In genomic region chr2:46296840-46297545, GRCh38 we compare ENCODE assay signal across 1 cellular context.
TF ChIP-seq lines count a peak whose summit lies in the region.

TSS of gene EPAS1 (plus strand) at chr2:46297407. CDS start at chr2:46297912, 505 bp downstream.

TF ChIP-seq in HepG2, 621 proteins besides CTCF, POLR2A, EP300 and RAD21 (continued from another document and continues in another):
- TF ChIP-seq ZNF335 (CRISPR knock-in tag; IDR thresholded peaks at IDR 0.05) (no peak), ZIK1 (CRISPR knock-in tag; IDR thresholded peaks at IDR 0.05; ENCODE audit: borderline replicate concordance, low read depth) (peak; percentile 15), ARNT2 (CRISPR knock-in tag; IDR thresholded peaks at IDR 0.05; ENCODE audit: low read depth) (peak; percentile 95), ZSCAN21 (CRISPR knock-in tag; IDR thresholded peaks at IDR 0.05; ENCODE audit: borderline replicate concordance) (peak; percentile 85), TMF1 (CRISPR knock-in tag; IDR thresholded peaks at IDR 0.05; ENCODE audit: low read depth) (0 out of 2 replicates have a peak, but pooled peaks have one; percentile 76), IKZF4 (CRISPR knock-in tag; IDR thresholded peaks at IDR 0.05; ENCODE audit: borderline replicate concordance, low read depth, not compliant biosample characterization) (peak; percentile 83), ZNF816 (CRISPR knock-in tag; IDR thresholded peaks at IDR 0.05; ENCODE audit: borderline replicate concordance) (0 out of 2 replicates have a peak, but pooled peaks have one; percentile 10), MED8 (CRISPR knock-in tag; IDR thresholded peaks at IDR 0.05; ENCODE audit: insufficient replicate concordance) (peak; percentile 52), ZBTB10 (CRISPR knock-in tag; IDR thresholded peaks at IDR 0.05; ENCODE audit: borderline replicate concordance) (no peak), DBP (CRISPR knock-in tag; IDR thresholded peaks at IDR 0.05; ENCODE audit: not compliant biosample characterization) (peak; percentile 97), ATF1 (CRISPR knock-in tag; IDR thresholded peaks at IDR 0.05) (no peak), MEIS2 (CRISPR knock-in tag; IDR thresholded peaks at IDR 0.05) (peak; percentile 68; the same call in 1 of the 2 replicates), SP5 (CRISPR knock-in tag; IDR thresholded peaks at IDR 0.05; ENCODE audit: borderline replicate concordance, low read depth) (peak; percentile 92), SIX4 (CRISPR knock-in tag; IDR thresholded peaks at IDR 0.05) (no peak), ZGPAT (CRISPR knock-in tag; IDR thresholded peaks at IDR 0.05) (peak; percentile 69), GPBP1L1 (CRISPR knock-in tag; IDR thresholded peaks at IDR 0.05) (no peak), BHLHE40 (IDR thresholded peaks at IDR 0.05; ENCODE audit: low read length) (no peak), ZNF24 (IDR thresholded peaks at IDR 0.05) (0 out of 2 replicates have a peak, but pooled peaks have one; percentile 24), ZSCAN30 (CRISPR knock-in tag; IDR thresholded peaks at IDR 0.05) (no peak; the same call in none of the 2 replicates), ELF3 (CRISPR knock-in tag; IDR thresholded peaks at IDR 0.05) (peak; percentile 80), CREB1 (IDR thresholded peaks at IDR 0.05) (no peak), CREB1 (CRISPR knock-in tag; IDR thresholded peaks at IDR 0.05) (no peak), ZNF549 (CRISPR knock-in tag; IDR thresholded peaks at IDR 0.05) (no peak), RELA (CRISPR knock-in tag; IDR thresholded peaks at IDR 0.05) (no peak), ZMYM4 (CRISPR knock-in tag; IDR thresholded peaks at IDR 0.05) (peak; percentile 82), IRF2 (CRISPR knock-in tag; IDR thresholded peaks at IDR 0.05) (0 out of 2 replicates have a peak, but pooled peaks have one; percentile 4), ZNF574 (CRISPR knock-in tag; IDR thresholded peaks at IDR 0.05) (peak; percentile 77), ZFP41 (CRISPR knock-in tag; IDR thresholded peaks at IDR 0.05; ENCODE audit: borderline replicate concordance) (0 out of 2 replicates have a peak, but pooled peaks have one; percentile 48), POLR2AphosphoS2 (IDR thresholded peaks at IDR 0.05; ENCODE audit: low read depth, low read length) (no peak), ZNF251 (CRISPR knock-in tag; IDR thresholded peaks at IDR 0.05) (no peak), LBX2 (CRISPR knock-in tag; IDR thresholded peaks at IDR 0.05; ENCODE audit: borderline replicate concordance) (0 out of 2 replicates have a peak, but pooled peaks have one; percentile 72), MXI1 (IDR thresholded peaks at IDR 0.05; ENCODE audit: borderline replicate concordance, low read depth, low read length) (peak; percentile 54; the same call in 1 of the 3 replicates), NFKBIZ (CRISPR knock-in tag; IDR thresholded peaks at IDR 0.05) (0 out of 2 replicates have a peak, but pooled peaks have one; percentile 20), ZNF580 (CRISPR knock-in tag; IDR thresholded peaks at IDR 0.05; ENCODE audit: borderline replicate concordance, low read depth) (peak; percentile 45; the same call in 1 of the 2 replicates), ZNF709 (CRISPR knock-in tag; IDR thresholded peaks at IDR 0.05) (peak; percentile 75; the same call in 1 of the 2 replicates), MIXL1 (CRISPR knock-in tag; IDR thresholded peaks at IDR 0.05) (no peak), FOXC1 (CRISPR knock-in tag; IDR thresholded peaks at IDR 0.05; ENCODE audit: borderline replicate concordance) (0 out of 2 replicates have a peak, but pooled peaks have one; percentile 38), YY1 (IDR thresholded peaks at IDR 0.05; ENCODE audit: insufficient read depth, insufficient replicate concordance, low read depth, low read length) (peak; percentile 17), ZBTB26 (CRISPR knock-in tag; IDR thresholded peaks at IDR 0.05; ENCODE audit: borderline replicate concordance) (peak; percentile 43; the same call in 1 of the 2 replicates), ZNF510 (CRISPR knock-in tag; IDR thresholded peaks at IDR 0.05; ENCODE audit: low read depth) (no peak; the same call in 1 of the 2 replicates), KLF13 (CRISPR knock-in tag; IDR thresholded peaks at IDR 0.05) (no peak; the same call in 1 of the 2 replicates), ZNF12 (CRISPR knock-in tag; IDR thresholded peaks at IDR 0.05) (0 out of 2 replicates have a peak, but pooled peaks have one; percentile 24), ATRX (CRISPR knock-in tag; IDR thresholded peaks at IDR 0.05; ENCODE audit: borderline replicate concordance) (no peak), RCOR2 (CRISPR knock-in tag; IDR thresholded peaks at IDR 0.05) (0 out of 2 replicates have a peak, but pooled peaks have one; percentile 16), ZBTB39 (CRISPR knock-in tag; IDR thresholded peaks at IDR 0.05) (peak; percentile 95; the same call in 1 of the 2 replicates), SRF (IDR thresholded peaks at IDR 0.05; ENCODE audit: low read depth, low read length) (no peak), TFE3 (CRISPR knock-in tag; IDR thresholded peaks at IDR 0.05) (peak; percentile 5), ETS1 (CRISPR knock-in tag; IDR thresholded peaks at IDR 0.05) (no peak), MAX (IDR thresholded peaks at IDR 0.05) (peak; percentile 87)
